8 cellular contexts compared by ENCODE assay signal in the genomic region with DNA sequence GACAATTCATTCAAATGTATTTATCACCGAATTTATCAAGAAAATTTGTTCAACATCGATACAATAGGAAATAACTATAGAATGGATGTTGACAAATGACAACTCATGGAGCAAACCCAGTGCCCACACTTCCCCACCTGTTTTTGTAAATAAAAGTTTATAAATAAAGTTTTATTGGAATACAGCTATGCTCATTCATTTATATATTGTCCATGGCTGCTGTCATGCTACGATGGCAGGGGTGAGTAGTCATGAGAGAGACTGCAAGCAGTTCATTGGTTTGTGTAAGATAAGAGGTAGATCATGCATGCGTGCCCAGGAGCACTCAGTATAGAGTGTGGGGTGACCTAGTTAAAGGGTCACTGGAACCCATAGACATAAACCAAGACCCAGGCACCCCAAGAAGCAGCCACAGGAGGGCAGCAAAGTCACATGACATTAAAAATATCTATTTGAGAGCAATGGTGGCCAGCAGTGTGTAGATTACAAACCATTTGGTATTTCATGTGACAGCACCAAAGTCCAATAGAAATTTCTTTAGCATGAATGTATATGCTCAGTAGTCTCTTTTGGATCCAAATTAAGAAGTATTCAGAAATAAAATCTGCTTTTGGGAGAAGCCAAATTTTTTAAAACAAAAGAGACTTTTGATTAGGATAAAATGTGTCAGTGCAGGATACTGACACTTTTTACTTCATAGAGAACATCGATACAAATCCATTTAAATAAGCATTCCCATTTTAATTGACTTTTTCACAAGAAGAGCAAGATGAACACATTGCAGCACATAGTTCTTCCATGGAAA.
A peak's percentile ranks its signal among the peaks of the same experiment; 100 is the strongest.
DNase-seq lines count a peak whose midpoint lies in the region; ATAC-seq, FAIRE-seq and TF ChIP-seq lines count a peak whose summit lies in the region.

No MANE protein-coding gene starts in this region.

- ATAC-seq in foreskin keratinocyte (peak; percentile 85), HG02981 (IDR thresholded peaks at IDR 0.05; ENCODE audit: unreplicated experiment) (no peak)

- H3K4me2 ChIP-seq in H9 (ENCODE audit: insufficient read depth, insufficient read length, low read length) (no peak overlapping the region), SU-DHL-6 (ENCODE audit: low read depth, low read length, poor library complexity, severe bottlenecking) (no peak overlapping the region)

- no peaks in the 10 kb centered on the region for H3K23me2 ChIP-seq in H9 (ENCODE audit: insufficient read length, low read depth, low read length, poor library complexity, severe bottlenecking)

- no peaks in the 10 kb centered on the region for H3K4me1 ChIP-seq in H9 (ENCODE audit: insufficient read depth, low read length)
- no peaks in the 10 kb centered on the region for H3K4me1 ChIP-seq in foreskin keratinocyte

- H3K36me3 ChIP-seq in SU-DHL-6 (ENCODE audit: low read length) = no peaks in the 10 kb centered on the region

- H4K91ac ChIP-seq in H9 (ENCODE audit: insufficient read length, low read depth, low read length) = no peak overlapping the region

- no peak overlapping the region for H2BK20ac ChIP-seq in H9 (ENCODE audit: low read depth, low read length, poor library complexity, severe bottlenecking)

- no peak overlapping the region for H4K5ac ChIP-seq in H9 (ENCODE audit: insufficient read length, low read depth, low read length)

- H2AK5ac ChIP-seq in H9 (ENCODE audit: insufficient read length, low read length) = no peak overlapping the region

- H3K27me3 Mint-ChIP-seq in H9 (ENCODE audit: low read depth) = no peaks in the 10 kb centered on the region

- H3K14ac ChIP-seq in H9 (ENCODE audit: insufficient read depth, low read length) = no peak overlapping the region

- H3K18ac ChIP-seq in H9 (ENCODE audit: insufficient read length, low read depth, low read length) = no peak overlapping the region

- no peak overlapping the region for H4K8ac ChIP-seq in H9 (replicated peaks; ENCODE audit: insufficient read length, low read depth, low read length)

- no peak overlapping the region for H2BK120ac ChIP-seq in H9 (ENCODE audit: low read depth, low read length, poor library complexity, severe bottlenecking)

- no peak overlapping the region for H3K23ac ChIP-seq in H9 (ENCODE audit: insufficient read length, low read depth, low read length)

- H3F3A ChIP-seq in SU-DHL-6 (ENCODE audit: insufficient read depth) = no peaks in the 10 kb centered on the region

- H2BK15ac ChIP-seq in H9 (ENCODE audit: low read depth, low read length) = no peak overlapping the region

- H3T11ph ChIP-seq in H9 (ENCODE audit: low read length) = no peak overlapping the region

- no peak overlapping the region for H3K56ac ChIP-seq in H9 (ENCODE audit: insufficient read length, low read depth, low read length)

- H3K9me3 ChIP-seq in H9 (ENCODE audit: control insufficient read depth, low read depth, low read length) (no peaks in the 10 kb centered on the region), SU-DHL-6 (ENCODE audit: insufficient read depth, low read length) (no peaks in the 10 kb centered on the region)

- no peak overlapping the region for H3K4me3 Mint-ChIP-seq in H9

- H2AFZ ChIP-seq in H9 (ENCODE audit: low read length) (no peak overlapping the region), SU-DHL-6 (ENCODE audit: low read depth, low read length, severe bottlenecking) (no peak overlapping the region)

- H3K9me3 Mint-ChIP-seq in H9 = peaks cover 0 to 2% of the 10 kb centered on the region in 2 experiments; a peak in 1 of 5 replicates

- H3K27me3 ChIP-seq in H9 (ENCODE audit: insufficient read depth, low read length) (no peaks in the 10 kb centered on the region), SU-DHL-6 (ENCODE audit: low read length) (no peaks in the 10 kb centered on the region), foreskin keratinocyte (no peaks in the 10 kb centered on the region)

- H3K79me1 ChIP-seq in H9 (ENCODE audit: insufficient read depth, low read depth, low read length, poor library complexity, severe bottlenecking) = no peaks in the 10 kb centered on the region

- DNase-seq in D721Med (ENCODE audit: insufficient read length, low spot score) = no peak
- DNase-seq in H9 = peak; percentile 55
- peak; percentile 25 to 54 for DNase-seq in foreskin keratinocyte
- DNase-seq in stimulated activated CD4-positive, alpha-beta T cell treated with anti-CD3 and anti-CD28 coated beads, Interleukin-1b, Interleukin-23, amount 100 ng/mL, for 48 hours = peak; percentile 3
- DNase-seq in NCI-H446 (lab: John Stamatoyannopoulos, UW) = no peak
- DNase-seq in DMS153 treated with DMSO at 0.1 percent for 48 hours (lab: John Stamatoyannopoulos, UW; ENCODE audit: unreplicated experiment) = no peak

- no peaks in the 10 kb centered on the region for H3K9me2 ChIP-seq in SU-DHL-6 (replicated peaks; ENCODE audit: insufficient read depth, low read length)

- peaks cover 0 to 3% (median 0%) of the 10 kb centered on the region in 3 experiments; a peak in 1 of 7 replicates for H3K36me3 Mint-ChIP-seq in H9 (ENCODE audit: insufficient read depth in 1 of 3, low read depth in 3 of 3)

- H3K4me3 ChIP-seq in SU-DHL-6 (ENCODE audit: insufficient read depth, low read length, poor library complexity, severe bottlenecking) = no peak overlapping the region

- FAIRE-seq in D721Med (lab: Jason Lieb, UNC) = no peak

- no peak overlapping the region for H2BK12ac ChIP-seq in H9 (ENCODE audit: insufficient read length, low read depth, low read length)

- no peaks in the 10 kb centered on the region for H3K79me2 ChIP-seq in H9 (ENCODE audit: insufficient read depth, low read length)
- H3K79me2 ChIP-seq in SU-DHL-6 (ENCODE audit: insufficient read depth, low read length) = no peaks in the 10 kb centered on the region

- TF ChIP-seq CTCF in D721Med (IDR thresholded peaks at IDR 0.05; ENCODE audit: insufficient read depth, missing control alignments) (peak; percentile 19), H9 (conservative IDR thresholded peaks at IDR 0.05) (peak; percentile 73), SU-DHL-6 (IDR thresholded peaks at IDR 0.05; ENCODE audit: insufficient read depth, low read length, poor library complexity, severe bottlenecking) (peak; percentile 36), foreskin keratinocyte (conservative IDR thresholded peaks at IDR 0.05) (peak; percentile 81)

- H2BK5ac ChIP-seq in H9 (ENCODE audit: insufficient read length, low read length) = no peak overlapping the region

- no peak overlapping the region for H3K27ac Mint-ChIP-seq in H9

- no peak overlapping the region for H3K27ac ChIP-seq in H9 (ENCODE audit: insufficient read length, low read depth, low read length)
- H3K27ac ChIP-seq in SU-DHL-6 (ENCODE audit: low read depth, low read length) = no peak overlapping the region
- H3K27ac ChIP-seq in foreskin keratinocyte = no peak overlapping the region

- H4K20me1 ChIP-seq in H9 (ENCODE audit: control insufficient read depth, insufficient read depth, insufficient read length) (no peaks in the 10 kb centered on the region), SU-DHL-6 (ENCODE audit: low read depth, low read length) (no peaks in the 10 kb centered on the region)

- WGBS in H9 (ENCODE audit: extremely low coverage, insufficient read length, low lambda C conversion rate) = no CpG with 5 or more reads among the region's 5 CpGs

- no peak overlapping the region for H3K4ac ChIP-seq in H9 (ENCODE audit: low read depth, low read length)

- no peaks in the 10 kb centered on the region; a peak in 1 of 4 replicates for H3K4me1 Mint-ChIP-seq in H9

- H3K9ac ChIP-seq in H9 (ENCODE audit: extremely low read depth, insufficient read length, low read length) = no peak overlapping the region
- no peak overlapping the region for H3K9ac ChIP-seq in SU-DHL-6 (ENCODE audit: low read length)

Comparison
In these comparisons a context has a peak if more than half of its experiments do, and no peak if none do; other contexts are left out.
1. DNase-seq: peak in H9 (single experiment), foreskin keratinocyte (2 of 2) and stimulated activated CD4-positive, alpha-beta T cell treated with anti-CD3 and anti-CD28 coated beads, Interleukin-1b, Interleukin-23, amount 100 ng/mL, for 48 hours (single experiment); none in D721Med (single experiment), NCI-H446 (0 of 2) and DMS153 treated with DMSO at 0.1 percent for 48 hours (single experiment).
2. CTCF ChIP-seq: peak in every context shown above with its lines; median percentile 81 in foreskin keratinocyte; 73 in H9; 36 in SU-DHL-6; 19 in D721Med.